In genomic region chr2:127701651-127702394, GRCh38 we compare ENCODE assay signal across 1 cellular context.
TF ChIP-seq lines count a peak whose summit lies in the region.

No MANE protein-coding gene starts in this region.

TF ChIP-seq in neural cell, 6 proteins besides CTCF, POLR2A, EP300 and RAD21 (continued from another document):
- no peak for TF ChIP-seq REST (IDR thresholded peaks at IDR 0.05; ENCODE audit: borderline replicate concordance)
- TF ChIP-seq MXI1 (conservative IDR thresholded peaks at IDR 0.05; ENCODE audit: poor library complexity, severe bottlenecking) = peak; percentile 88
- no peak for TF ChIP-seq EZH2 (IDR thresholded peaks at IDR 0.05; ENCODE audit: borderline replicate concordance, insufficient read depth, low read length, poor library complexity, severe bottlenecking)
